1 cellular context compared by ENCODE assay signal in genomic region chr1:226827968-226828513, GRCh38.
TF ChIP-seq lines count a peak whose summit lies in the region.

No MANE protein-coding gene starts in this region.

TF ChIP-seq in GM23338, 12 proteins besides CTCF, POLR2A, EP300 and RAD21 (continued from another document):
- TF ChIP-seq, protein P1, sequence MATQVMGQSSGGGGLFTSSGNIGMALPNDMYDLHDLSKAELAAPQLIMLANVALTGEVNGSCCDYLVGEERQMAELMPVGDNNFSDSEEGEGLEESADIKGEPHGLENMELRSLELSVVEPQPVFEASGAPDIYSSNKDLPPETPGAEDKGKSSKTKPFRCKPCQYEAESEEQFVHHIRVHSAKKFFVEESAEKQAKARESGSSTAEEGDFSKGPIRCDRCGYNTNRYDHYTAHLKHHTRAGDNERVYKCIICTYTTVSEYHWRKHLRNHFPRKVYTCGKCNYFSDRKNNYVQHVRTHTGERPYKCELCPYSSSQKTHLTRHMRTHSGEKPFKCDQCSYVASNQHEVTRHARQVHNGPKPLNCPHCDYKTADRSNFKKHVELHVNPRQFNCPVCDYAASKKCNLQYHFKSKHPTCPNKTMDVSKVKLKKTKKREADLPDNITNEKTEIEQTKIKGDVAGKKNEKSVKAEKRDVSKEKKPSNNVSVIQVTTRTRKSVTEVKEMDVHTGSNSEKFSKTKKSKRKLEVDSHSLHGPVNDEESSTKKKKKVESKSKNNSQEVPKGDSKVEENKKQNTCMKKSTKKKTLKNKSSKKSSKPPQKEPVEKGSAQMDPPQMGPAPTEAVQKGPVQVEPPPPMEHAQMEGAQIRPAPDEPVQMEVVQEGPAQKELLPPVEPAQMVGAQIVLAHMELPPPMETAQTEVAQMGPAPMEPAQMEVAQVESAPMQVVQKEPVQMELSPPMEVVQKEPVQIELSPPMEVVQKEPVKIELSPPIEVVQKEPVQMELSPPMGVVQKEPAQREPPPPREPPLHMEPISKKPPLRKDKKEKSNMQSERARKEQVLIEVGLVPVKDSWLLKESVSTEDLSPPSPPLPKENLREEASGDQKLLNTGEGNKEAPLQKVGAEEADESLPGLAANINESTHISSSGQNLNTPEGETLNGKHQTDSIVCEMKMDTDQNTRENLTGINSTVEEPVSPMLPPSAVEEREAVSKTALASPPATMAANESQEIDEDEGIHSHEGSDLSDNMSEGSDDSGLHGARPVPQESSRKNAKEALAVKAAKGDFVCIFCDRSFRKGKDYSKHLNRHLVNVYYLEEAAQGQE (IDR thresholded peaks at IDR 0.05; ENCODE audit: unreplicated experiment), result no peak
- no peak for TF ChIP-seq STAT1 (IDR thresholded peaks at IDR 0.05; ENCODE audit: unreplicated experiment)
- TF ChIP-seq, protein P2, sequence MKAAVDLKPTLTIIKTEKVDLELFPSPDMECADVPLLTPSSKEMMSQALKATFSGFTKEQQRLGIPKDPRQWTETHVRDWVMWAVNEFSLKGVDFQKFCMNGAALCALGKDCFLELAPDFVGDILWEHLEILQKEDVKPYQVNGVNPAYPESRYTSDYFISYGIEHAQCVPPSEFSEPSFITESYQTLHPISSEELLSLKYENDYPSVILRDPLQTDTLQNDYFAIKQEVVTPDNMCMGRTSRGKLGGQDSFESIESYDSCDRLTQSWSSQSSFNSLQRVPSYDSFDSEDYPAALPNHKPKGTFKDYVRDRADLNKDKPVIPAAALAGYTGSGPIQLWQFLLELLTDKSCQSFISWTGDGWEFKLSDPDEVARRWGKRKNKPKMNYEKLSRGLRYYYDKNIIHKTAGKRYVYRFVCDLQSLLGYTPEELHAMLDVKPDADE (IDR thresholded peaks at IDR 0.05), result no peak
- TF ChIP-seq CREB1 (CRISPR knock-in tag; IDR thresholded peaks at IDR 0.05; ENCODE audit: low read depth), result no peak
- no peak for TF ChIP-seq ZNF114 (CRISPR knock-in tag; IDR thresholded peaks at IDR 0.05)
- no peak for TF ChIP-seq JUNB (IDR thresholded peaks at IDR 0.05; ENCODE audit: unreplicated experiment)
- no peak for TF ChIP-seq EZH2 (IDR thresholded peaks at IDR 0.05; ENCODE audit: low read depth, unreplicated experiment)
- TF ChIP-seq, protein P3, sequence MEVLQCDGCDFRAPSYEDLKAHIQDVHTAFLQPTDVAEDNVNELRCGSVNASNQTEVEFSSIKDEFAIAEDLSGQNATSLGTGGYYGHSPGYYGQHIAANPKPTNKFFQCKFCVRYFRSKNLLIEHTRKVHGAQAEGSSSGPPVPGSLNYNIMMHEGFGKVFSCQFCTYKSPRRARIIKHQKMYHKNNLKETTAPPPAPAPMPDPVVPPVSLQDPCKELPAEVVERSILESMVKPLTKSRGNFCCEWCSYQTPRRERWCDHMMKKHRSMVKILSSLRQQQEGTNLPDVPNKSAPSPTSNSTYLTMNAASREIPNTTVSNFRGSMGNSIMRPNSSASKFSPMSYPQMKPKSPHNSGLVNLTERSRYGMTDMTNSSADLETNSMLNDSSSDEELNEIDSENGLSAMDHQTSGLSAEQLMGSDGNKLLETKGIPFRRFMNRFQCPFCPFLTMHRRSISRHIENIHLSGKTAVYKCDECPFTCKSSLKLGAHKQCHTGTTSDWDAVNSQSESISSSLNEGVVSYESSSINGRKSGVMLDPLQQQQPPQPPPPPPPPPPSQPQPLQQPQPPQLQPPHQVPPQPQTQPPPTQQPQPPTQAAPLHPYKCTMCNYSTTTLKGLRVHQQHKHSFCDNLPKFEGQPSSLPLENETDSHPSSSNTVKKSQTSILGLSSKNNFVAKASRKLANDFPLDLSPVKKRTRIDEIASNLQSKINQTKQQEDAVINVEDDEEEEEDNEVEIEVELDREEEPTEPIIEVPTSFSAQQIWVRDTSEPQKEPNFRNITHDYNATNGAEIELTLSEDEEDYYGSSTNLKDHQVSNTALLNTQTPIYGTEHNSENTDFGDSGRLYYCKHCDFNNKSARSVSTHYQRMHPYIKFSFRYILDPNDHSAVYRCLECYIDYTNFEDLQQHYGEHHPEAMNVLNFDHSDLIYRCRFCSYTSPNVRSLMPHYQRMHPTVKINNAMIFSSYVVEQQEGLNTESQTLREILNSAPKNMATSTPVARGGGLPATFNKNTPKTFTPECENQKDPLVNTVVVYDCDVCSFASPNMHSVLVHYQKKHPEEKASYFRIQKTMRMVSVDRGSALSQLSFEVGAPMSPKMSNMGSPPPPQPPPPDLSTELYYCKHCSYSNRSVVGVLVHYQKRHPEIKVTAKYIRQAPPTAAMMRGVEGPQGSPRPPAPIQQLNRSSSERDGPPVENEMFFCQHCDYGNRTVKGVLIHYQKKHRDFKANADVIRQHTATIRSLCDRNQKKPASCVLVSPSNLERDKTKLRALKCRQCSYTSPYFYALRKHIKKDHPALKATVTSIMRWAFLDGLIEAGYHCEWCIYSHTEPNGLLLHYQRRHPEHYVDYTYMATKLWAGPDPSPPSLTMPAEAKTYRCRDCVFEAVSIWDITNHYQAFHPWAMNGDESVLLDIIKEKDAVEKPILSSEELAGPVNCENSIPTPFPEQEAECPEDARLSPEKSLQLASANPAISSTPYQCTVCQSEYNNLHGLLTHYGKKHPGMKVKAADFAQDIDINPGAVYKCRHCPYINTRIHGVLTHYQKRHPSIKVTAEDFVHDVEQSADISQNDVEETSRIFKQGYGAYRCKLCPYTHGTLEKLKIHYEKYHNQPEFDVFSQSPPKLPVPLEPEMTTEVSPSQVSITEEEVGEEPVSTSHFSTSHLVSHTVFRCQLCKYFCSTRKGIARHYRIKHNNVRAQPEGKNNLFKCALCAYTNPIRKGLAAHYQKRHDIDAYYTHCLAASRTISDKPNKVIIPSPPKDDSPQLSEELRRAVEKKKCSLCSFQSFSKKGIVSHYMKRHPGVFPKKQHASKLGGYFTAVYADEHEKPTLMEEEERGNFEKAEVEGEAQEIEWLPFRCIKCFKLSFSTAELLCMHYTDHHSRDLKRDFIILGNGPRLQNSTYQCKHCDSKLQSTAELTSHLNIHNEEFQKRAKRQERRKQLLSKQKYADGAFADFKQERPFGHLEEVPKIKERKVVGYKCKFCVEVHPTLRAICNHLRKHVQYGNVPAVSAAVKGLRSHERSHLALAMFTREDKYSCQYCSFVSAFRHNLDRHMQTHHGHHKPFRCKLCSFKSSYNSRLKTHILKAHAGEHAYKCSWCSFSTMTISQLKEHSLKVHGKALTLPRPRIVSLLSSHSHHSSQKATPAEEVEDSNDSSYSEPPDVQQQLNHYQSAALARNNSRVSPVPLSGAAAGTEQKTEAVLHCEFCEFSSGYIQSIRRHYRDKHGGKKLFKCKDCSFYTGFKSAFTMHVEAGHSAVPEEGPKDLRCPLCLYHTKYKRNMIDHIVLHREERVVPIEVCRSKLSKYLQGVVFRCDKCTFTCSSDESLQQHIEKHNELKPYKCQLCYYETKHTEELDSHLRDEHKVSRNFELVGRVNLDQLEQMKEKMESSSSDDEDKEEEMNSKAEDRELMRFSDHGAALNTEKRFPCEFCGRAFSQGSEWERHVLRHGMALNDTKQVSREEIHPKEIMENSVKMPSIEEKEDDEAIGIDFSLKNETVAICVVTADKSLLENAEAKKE (CRISPR knock-in tag; IDR thresholded peaks at IDR 0.05), result no peak
- TF ChIP-seq EZH2phosphoT487 (IDR thresholded peaks at IDR 0.05; ENCODE audit: unreplicated experiment), result no peak
- TF ChIP-seq ZNF331 (CRISPR knock-in tag; IDR thresholded peaks at IDR 0.05; ENCODE audit: low read depth), result no peak
- no peak for TF ChIP-seq POLR2AphosphoS5 (IDR thresholded peaks at IDR 0.05; ENCODE audit: low read depth)
